In the genomic region with DNA sequence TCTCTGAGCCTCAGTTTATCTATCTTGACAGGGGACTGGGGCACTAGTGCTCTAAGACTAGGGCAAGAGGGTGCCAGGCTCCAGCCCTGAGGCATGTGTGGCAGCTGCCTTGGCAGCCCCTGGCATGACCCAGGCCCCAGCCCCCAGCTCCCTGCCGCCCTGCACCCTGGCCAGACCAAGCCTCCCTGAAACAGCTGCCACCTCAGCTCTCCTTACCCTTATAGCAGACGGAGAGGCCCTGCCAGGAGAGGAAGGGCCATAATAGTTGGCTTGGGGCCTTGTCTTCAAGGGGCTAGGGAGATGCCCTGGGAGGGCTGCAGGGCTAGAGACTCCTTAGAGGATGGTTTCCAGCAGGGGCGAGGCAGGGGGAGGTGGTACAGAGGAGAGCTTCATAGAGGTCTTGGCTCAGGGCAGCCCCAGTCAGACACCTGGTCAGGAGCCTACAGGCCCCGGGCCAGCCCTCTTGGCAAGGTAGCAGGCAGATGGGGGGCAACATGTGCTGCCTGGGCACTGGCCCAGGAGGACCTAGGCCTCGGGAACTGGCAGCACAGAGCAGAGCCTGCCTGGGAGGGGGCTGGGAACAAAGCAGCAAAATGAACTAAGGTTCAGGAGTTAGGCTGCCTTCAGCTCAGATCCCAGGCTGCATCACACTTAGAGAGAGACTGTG, we compare ENCODE assay signal across 11 cellular contexts. TPM values are rescaled to one million over a fixed set of nuclear protein-coding genes. Genes with fewer than 3 reads are reported as not detected.
DNase-seq lines count a peak whose midpoint lies in the region; FAIRE-seq and TF ChIP-seq lines count a peak whose summit lies in the region.
"Had no signal": no experiment of that assay in that cellular context is flagged by ENCODE, and none has a peak within 500 bp of the region (broad histone marks: within the 10 kb centered on the region; RNA-seq: fewer than 3 reads in every experiment).

No MANE protein-coding gene starts in this region.

- TF ChIP-seq EP300 in transverse colon (IDR thresholded peaks at IDR 0.05; ENCODE audit: low read depth), result no peak

- no peaks in the 10 kb centered on the region for H3K9me3 ChIP-seq in colonic mucosa
- no peaks in the 10 kb centered on the region for H3K9me3 ChIP-seq in muscle layer of colon (ENCODE audit: low read length)
- no peaks in the 10 kb centered on the region for H3K9me3 ChIP-seq in transverse colon
- H3K9me3 ChIP-seq in small intestine (ENCODE audit: control insufficient read depth, low read depth), result no peaks in the 10 kb centered on the region

- DNase-seq in NCI-H1694 treated with DMSO at 0.1 percent for 48 hours (lab: John Stamatoyannopoulos, UW) (peak; percentile 61), colonic mucosa (no peak), transverse colon (peak; percentile 13), small intestine (no peak), cortex of kidney (lab: John Stamatoyannopoulos, UW) (no peak), superior temporal gyrus (ENCODE audit: extremely low spot score) (no peak)
- DNase-seq: activated T-cell treated with anti-CD3 and anti-CD28 coated beads, Interleukin-2, amount 50 U/mL, for 72 hours; mesendoderm; NCI-H187 had no signal

- H3K27me3 ChIP-seq in colonic mucosa (no peaks in the 10 kb centered on the region), muscle layer of colon (ENCODE audit: control insufficient read depth in 1 of 2, insufficient read depth in 2 of 2, low read length in 2 of 2) (no peaks in the 10 kb centered on the region), transverse colon (no peaks in the 10 kb centered on the region), small intestine (ENCODE audit: control insufficient read depth in 2 of 2, insufficient read depth in 2 of 2, low read length in 2 of 2) (no peaks in the 10 kb centered on the region)

- WGBS in transverse colon (ENCODE audit: low coverage in 1 of 2), 2 donors, result 60 to 81% methylated on average over 1 to 5 of the region's 5 CpGs
- WGBS in small intestine, 3 donors, result 64 to 74% (median 71%) methylated on average over 5 of the region's 5 CpGs

- H3K9ac ChIP-seq in colonic mucosa (ENCODE audit: low read depth in 2 of 2, low read length in 2 of 2) (no peak overlapping the region), muscle layer of colon (ENCODE audit: low read length) (peak overlapping the region; percentile 87)

- in situ Hi-C loops in transverse colon (cut with MboI; ENCODE audit: low pct_ligation_motif_present in 1 of 4, low pct_unique_long_range_greater_than_20kb in 1 of 4, low sequenced_read_pairs in 3 of 4), result no loop called here

- TF ChIP-seq CTCF in colonic mucosa (IDR thresholded peaks at IDR 0.05) (no peak), transverse colon (IDR thresholded peaks at IDR 0.05) (no peak)

- no peak overlapping the region for H3K27ac ChIP-seq in colonic mucosa
- H3K27ac ChIP-seq in muscle layer of colon (ENCODE audit: low read depth, low read length), result peak overlapping the region; percentile 82
- peak overlapping the region; percentile 57 to 97 (median 96) for H3K27ac ChIP-seq in transverse colon
- peak overlapping the region in 1 of 2 donors; percentile 12 for H3K27ac ChIP-seq in small intestine (ENCODE audit: low read depth in 1 of 2, low read length in 1 of 2)

- no peak for TF ChIP-seq POLR2A in transverse colon (IDR thresholded peaks at IDR 0.05)

- FAIRE-seq in small intestine (lab: Jason Lieb, UNC), result no peak

- H3K36me3 ChIP-seq in colonic mucosa (peaks cover 10% of the 10 kb centered on the region), muscle layer of colon (ENCODE audit: insufficient read depth, low read length) (peaks cover 83% of the 10 kb centered on the region), transverse colon (peaks cover 0 to 23% (median 2%) of the 10 kb centered on the region in 4 donors), small intestine (ENCODE audit: control insufficient read depth in 2 of 2, insufficient read depth in 2 of 2, low read length in 2 of 2) (peaks cover 0 to 16% of the 10 kb centered on the region in 2 donors)

- H3K4me3 ChIP-seq in colonic mucosa (peak overlapping the region; percentile 5), muscle layer of colon (ENCODE audit: low read depth in 1 of 2, low read length in 2 of 2) (peak overlapping the region; percentile 54 to 86), transverse colon (peak overlapping the region; percentile 18 to 40 (median 28)), small intestine (ENCODE audit: low read depth in 1 of 2, low read length in 2 of 2) (no peak overlapping the region)

- intact Hi-C loops in colonic mucosa (cut with DNase I), result no loop called here
- intact Hi-C loops in transverse colon (cut with DNase I; ENCODE audit: low total_unique reads), result no loop called here

- H3K4me1 ChIP-seq in colonic mucosa (no peaks in the 10 kb centered on the region), muscle layer of colon (ENCODE audit: insufficient read depth, low read length) (peaks cover 46% of the 10 kb centered on the region), transverse colon (peaks cover 7 to 24% (median 19%) of the 10 kb centered on the region in 4 donors), small intestine (ENCODE audit: control insufficient read depth in 2 of 2, insufficient read depth in 1 of 2, low read depth in 1 of 2, low read length in 1 of 2) (no peaks in the 10 kb centered on the region)

RNA-seq across cellular contexts. Expression of a gene that starts 13.0 kb away (rescaled TPM):
- total RNA-seq in colonic mucosa (100 to 1,000 TPM; 152 to 159 TPM), transverse colon (100 to 1,000 TPM; 171 to 341 (median 219) TPM)
- 10 to 100 TPM in 2 of 3 donors, 1 to 10 TPM in 1; 7.8 to 74.8 (median 17.0) TPM for polyA plus RNA-seq in small intestine

RNA-seq across cellular contexts. Expression of a gene that starts 13.3 kb away (rescaled TPM):
- total RNA-seq in colonic mucosa, result 10 to 100 TPM; 27.1 to 61.7 TPM
- total RNA-seq in transverse colon, result 100 to 1,000 TPM; 247 to 334 (median 315) TPM
- 100 to 1,000 TPM in 1 of 3 donors, 10 to 100 TPM in 2; 14.8 to 163 (median 90.0) TPM for polyA plus RNA-seq in small intestine

RNA-seq across cellular contexts. Expression of a gene that starts 28.7 kb away (rescaled TPM):
- total RNA-seq in colonic mucosa (10 to 100 TPM; 18.3 to 18.4 TPM), transverse colon (10 to 100 TPM; 22.4 to 51.2 (median 30.8) TPM)
- 10 to 100 TPM; 12.2 to 93.7 (median 81.9) TPM for polyA plus RNA-seq in small intestine

RNA-seq across cellular contexts. Expression of a gene that starts 46.2 kb away (rescaled TPM):
- under 1 TPM; 0.57 to 0.88 TPM for total RNA-seq in colonic mucosa
- total RNA-seq in transverse colon, result not detected
- polyA plus RNA-seq in small intestine, result 1 to 10 TPM in 1 of 3 donors, not detected in 2; 4.2 TPM
- total RNA-seq: activated T-cell treated with anti-CD3 and anti-CD28 coated beads, Interleukin-2, amount 50 U/mL, for 72 hours; epithelial cell of proximal tubule had no signal

Comparison
In these comparisons a context has a peak if more than half of its experiments do, and no peak if none do; other contexts are left out.
1. DNase-seq: peak in NCI-H1694 treated with DMSO at 0.1 percent for 48 hours (single experiment) and transverse colon (single experiment); none in colonic mucosa (single experiment), small intestine (single experiment), cortex of kidney (single experiment) and superior temporal gyrus (single experiment).
2. H3K4me3 ChIP-seq: peak in colonic mucosa (single experiment), muscle layer of colon (2 of 2) and transverse colon (4 of 4); none in small intestine (0 of 2).